11 cellular contexts compared by ENCODE assay signal in the genomic region with DNA sequence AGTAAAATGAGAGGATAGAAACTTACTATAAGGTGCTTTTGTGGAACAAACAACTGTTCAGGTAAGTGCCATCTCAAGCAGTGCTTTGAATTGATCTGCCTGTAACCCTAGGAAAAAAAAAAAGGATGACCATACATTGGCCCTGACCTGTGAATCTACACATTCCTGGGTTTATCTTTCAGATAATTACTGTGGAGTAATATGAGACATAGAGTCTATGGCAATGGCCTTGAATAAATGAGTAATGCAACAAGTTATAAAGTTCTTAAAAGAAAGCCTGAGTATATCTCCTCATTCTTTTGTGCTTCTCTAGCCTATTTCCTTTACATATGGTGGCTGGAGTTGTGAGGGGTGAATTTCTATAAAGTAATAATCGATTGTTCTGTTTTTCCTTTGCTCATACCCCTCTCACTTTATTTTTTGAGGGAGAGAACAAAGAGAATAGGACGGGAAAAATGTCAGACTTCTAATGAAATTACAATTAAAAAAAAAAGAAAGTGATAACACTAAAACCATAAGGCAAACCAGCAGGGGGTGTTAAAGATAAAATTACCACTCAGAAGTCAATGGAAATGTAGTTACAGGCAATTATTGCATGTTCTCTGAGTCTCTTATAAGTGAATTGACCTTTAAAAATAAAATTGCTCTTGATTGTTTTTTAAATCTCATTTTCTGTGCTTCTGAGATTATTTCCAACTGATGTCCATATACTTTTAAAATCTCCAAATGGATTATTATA. TPM values are rescaled to one million over a fixed set of nuclear protein-coding genes. Genes with fewer than 3 reads are reported as not detected.
A peak's percentile ranks its signal among the peaks of the same experiment; 100 is the strongest.
DNase-seq lines count a peak whose midpoint lies in the region; TF ChIP-seq lines count a peak whose summit lies in the region.
"Had no signal": no experiment of that assay in that cellular context is flagged by ENCODE, and none has a peak within 500 bp of the region (broad histone marks: within the 10 kb centered on the region; RNA-seq: fewer than 3 reads in every experiment).

No MANE protein-coding gene starts in this region.

- in situ Hi-C loops in GM13977 (cut with MboI; ENCODE audit: low pct_unique_long_range_greater_than_20kb, low sequenced_read_pairs, unreplicated experiment) = loop anchor here (5.0 kb wide), 1 partner anchor 122 kb away; no protein-coding TSS in a partner anchor

- H3K27me3 ChIP-seq in AG04450 (ENCODE audit: control insufficient read depth, insufficient read depth, low read length) (peaks cover 8% of the 10 kb centered on the region), SU-DHL-6 (ENCODE audit: low read length) (peaks cover 6% of the 10 kb centered on the region; the same call in 1 of the 2 replicates)

- TF ChIP-seq CTCF in AG04450 (IDR thresholded peaks at IDR 0.05; ENCODE audit: low read depth, low read length) (peak; percentile 27; the same call in 1 of the 2 replicates), GM13977 (IDR thresholded peaks at IDR 0.05; ENCODE audit: extremely low read depth, insufficient read depth, missing control alignments) (peak; percentile 39), SU-DHL-6 (IDR thresholded peaks at IDR 0.05; ENCODE audit: insufficient read depth, low read length, poor library complexity, severe bottlenecking) (peak; percentile 11), coronary artery (IDR thresholded peaks at IDR 0.05) (no peak)

- POLR2A ChIA-PET in AG04450 (lab: Yijun Ruan, JAX) = no interaction called here

- no peaks in the 10 kb centered on the region for H3F3A ChIP-seq in SU-DHL-6 (ENCODE audit: insufficient read depth)

- no peak overlapping the region for H2AFZ ChIP-seq in SU-DHL-6 (ENCODE audit: low read depth, low read length, severe bottlenecking)

- H3K4me3 ChIP-seq in AG04450 (ENCODE audit: low read depth, low read length) (no peak overlapping the region), SU-DHL-6 (ENCODE audit: insufficient read depth, low read length, poor library complexity, severe bottlenecking) (no peak overlapping the region), coronary artery (no peak overlapping the region)

- no peak overlapping the region for H3K9ac ChIP-seq in SU-DHL-6 (ENCODE audit: low read length)

- no peaks in the 10 kb centered on the region for H3K9me3 ChIP-seq in AG04450 (ENCODE audit: control insufficient read depth, insufficient read depth, low read length)
- no peaks in the 10 kb centered on the region for H3K9me3 ChIP-seq in SU-DHL-6 (ENCODE audit: insufficient read depth, low read length)

- H3K36me3 ChIP-seq in SU-DHL-6 (ENCODE audit: low read length) = no peaks in the 10 kb centered on the region

- DNase-seq in AG04450 (ENCODE audit: low read depth, low spot score) (no peak), GM13977 (ENCODE audit: low spot score) (no peak), iris pigment epithelial cell (ENCODE audit: low read depth) (peak; percentile 27), NCI-H146 treated with DMSO at 0.1 percent for 48 hours (lab: John Stamatoyannopoulos, UW; ENCODE audit: unreplicated experiment) (no peak), HuH-7 (ENCODE audit: low spot score) (no peak), coronary artery (ENCODE audit: low spot score) (no peak), NCI-H1436 (lab: John Stamatoyannopoulos, UW) (no peak)
- DNase-seq: activated CD4-positive, alpha-beta T cell treated with anti-CD3 and anti-CD28 coated beads, Interleukin-2, amount 50 U/mL, for 4 hours; NCI-H526 treated with DMSO at 0.1 percent for 48 hours; stimulated activated CD4-positive, alpha-beta T cell treated with anti-CD3 and anti-CD28 coated beads, Interleukin-1b, Interleukin-23, amount 100 ng/mL, for 48 hours had no signal

- H3K79me2 ChIP-seq in SU-DHL-6 (ENCODE audit: insufficient read depth, low read length) = no peaks in the 10 kb centered on the region

- H3K27ac ChIP-seq in AG04450 (ENCODE audit: low read depth, low read length) (no peak overlapping the region), SU-DHL-6 (ENCODE audit: low read depth, low read length) (no peak overlapping the region), coronary artery (no peak overlapping the region)

- H3K9me2 ChIP-seq in SU-DHL-6 (replicated peaks; ENCODE audit: insufficient read depth, low read length) = no peaks in the 10 kb centered on the region

- CTCF ChIA-PET in AG04450 (lab: Charles Lee) = interaction anchor here (0.6 to 2.3 kb wide), 2 partner anchors 10 to 125 kb away, joined by 3 to 17 read pairs; no protein-coding TSS in a partner anchor

- no peaks in the 10 kb centered on the region for H4K20me1 ChIP-seq in SU-DHL-6 (ENCODE audit: low read depth, low read length)

- no peak overlapping the region for H3K4me2 ChIP-seq in SU-DHL-6 (ENCODE audit: low read depth, low read length, poor library complexity, severe bottlenecking)

RNA-seq across cellular contexts. Expression of gene ATP1A1, which starts 12.4 kb away (rescaled TPM):
- polyA plus RNA-seq in AG04450 (2011; rRNA removed) = 189 and 194 TPM in 2 replicates
- 238 and 263 TPM in 2 replicates for polyA minus RNA-seq in AG04450 (2011; rRNA and poly(A)+ RNA removed)
